Comparison of ENCODE assay signal across 8 cellular contexts in genomic region chr10:110137142-110137545, GRCh38.
DNase-seq lines count a peak whose midpoint lies in the region; ATAC-seq lines count a peak whose summit lies in the region.

No MANE protein-coding gene starts in this region.

- DNase-seq in DMS53 treated with DMSO at 0.1 percent for 48 hours (lab: John Stamatoyannopoulos, UW; ENCODE audit: unreplicated experiment) (peak; percentile 81), KG1 (lab: John Stamatoyannopoulos, UW) (peak; percentile 53), RKO (ENCODE audit: low spot score) (peak; percentile 89), cerebellum (ENCODE audit: low spot score) (peak; percentile 74), substantia nigra (lab: John Stamatoyannopoulos, UW) (peak in 3 of 49 donors; percentile 13 to 36 (median 18))
- no peak for DNase-seq in activated effector memory CD4-positive, alpha-beta T cell treated with anti-CD3 and anti-CD28 coated beads, Interleukin-2, amount 50 U/mL, for 16 hours

- peak; percentile 55 for ATAC-seq in GM21367 (IDR thresholded peaks at IDR 0.05; ENCODE audit: unreplicated experiment)

- peak overlapping the region; percentile 54 for H3K27ac ChIP-seq in layer of hippocampus (ENCODE audit: low read depth, low read length)
- peak overlapping the region; percentile 69 for H3K27ac ChIP-seq in substantia nigra (ENCODE audit: low read depth, low read length, poor library complexity, severe bottlenecking)

- H3K27me3 ChIP-seq in layer of hippocampus (ENCODE audit: control insufficient read depth, insufficient read depth, low read length): no peaks in the 10 kb centered on the region
